25 cellular contexts compared by ENCODE assay signal in the genomic region with DNA sequence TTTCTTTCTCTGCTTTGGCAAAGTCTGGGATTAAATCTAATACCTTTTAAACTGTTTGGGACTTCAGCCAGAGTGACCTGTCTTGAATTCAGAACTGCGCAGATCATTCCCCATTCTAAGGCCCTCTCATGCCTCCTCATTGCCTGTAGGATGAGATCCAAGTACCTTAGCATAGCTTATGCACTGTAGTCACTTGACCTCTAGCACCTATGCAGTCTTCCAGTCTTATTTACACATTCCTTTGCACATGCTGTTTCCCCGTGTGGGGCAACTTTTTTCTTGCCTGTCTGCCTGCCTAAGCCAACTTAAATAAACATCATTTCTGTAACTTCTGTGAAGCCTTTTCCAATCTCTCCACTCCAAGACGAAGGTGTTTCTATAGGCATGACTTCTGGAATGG.
DNase-seq lines count a peak whose midpoint lies in the region; TF ChIP-seq lines count a peak whose summit lies in the region.
"Had no signal": no experiment of that assay in that cellular context is flagged by ENCODE, and none has a peak within 500 bp of the region (broad histone marks: within the 10 kb centered on the region; RNA-seq: fewer than 3 reads in every experiment).

No MANE protein-coding gene starts in this region.

- WGBS in tibial nerve, 2 donors, result 55 to 67% methylated on average over 3 of the region's 3 CpGs

- peaks cover 38% of the 10 kb centered on the region for H3K4me1 Mint-ChIP-seq in osteocyte (ENCODE audit: unreplicated experiment)
- H3K4me1 Mint-ChIP-seq: activated naive CD4-positive, alpha-beta T cell treated with anti-CD3 and anti-CD28 coated beads, Interleukin-2, amount 50 U/mL, for 24 hours; IgD-negative memory B cell had no signal

- H3K9me3 ChIP-seq in SJCRH30 (replicated peaks) (no peaks in the 10 kb centered on the region), tibial nerve (peaks cover 0 to 18% (median 0%) of the 10 kb centered on the region in 4 donors)
- H3K9me3 ChIP-seq: BE2C, pancreas had no signal

- no peak for TF ChIP-seq EP300 in tibial nerve (IDR thresholded peaks at IDR 0.05)

- TF ChIP-seq CTCF in osteocyte (IDR thresholded peaks at IDR 0.05) (no peak), brain microvascular endothelial cell (IDR thresholded peaks at IDR 0.05; ENCODE audit: low read depth, low read length, missing control alignments) (no peak), tibial nerve (IDR thresholded peaks at IDR 0.05) (no peak)

- peak; percentile 72 for DNase-seq in ELR (ENCODE audit: low read depth)
- DNase-seq in SJCRH30, result peak; percentile 26 to 36
- peak; percentile 52 for DNase-seq in fibroblast of gingiva (ENCODE audit: low read depth)
- DNase-seq in osteocyte (ENCODE audit: extremely low spot score, unreplicated experiment), result no peak
- DNase-seq in brain microvascular endothelial cell, result no peak
- no peak for DNase-seq in tibial nerve (ENCODE audit: low spot score in 2 of 2)
- no peak for DNase-seq in SHP77 (lab: John Stamatoyannopoulos, UW)
- DNase-seq in KBM-7, result no peak
- DNase-seq: activated CD8-positive, alpha-beta T cell treated with anti-CD3 and anti-CD28 coated beads, Interleukin-2, amount 10 ng/mL, durations not matched to agents 7 days and 5 days; activated T-cell treated with anti-CD3 and anti-CD28 coated beads, Interleukin-2, amount 50 U/mL, for 24 hours; BE2C; COR-L47; H7; NCI-H1694 treated with DMSO at 0.1 percent for 48 hours; NCI-H774; pancreas; stimulated activated CD4-positive, alpha-beta T cell treated with anti-CD3 and anti-CD28 coated beads, Interleukin-2, amount 100 ng/mL, for 48 hours; stomach; upper lobe of left lung had no signal

- peak overlapping the region; percentile 75; the same call in 1 of the 2 replicates for H3K27ac ChIP-seq in SJCRH30
- no peak overlapping the region for H3K27ac ChIP-seq in brain microvascular endothelial cell
- no peak overlapping the region for H3K27ac ChIP-seq in tibial nerve
- H3K27ac ChIP-seq: esophagus muscularis mucosa, pancreas, SK-N-MC, skin epidermis, stomach, upper lobe of left lung had no signal

- in situ Hi-C loops in brain microvascular endothelial cell (cut with HindIII; ENCODE audit: low pct_ligation_motif_present, low sequenced_read_pairs) (no loop called here), KBM-7 (cut with MboI; ENCODE audit: low pct_unique_long_range_greater_than_20kb, low sequenced_read_pairs) (no loop called here)

- peak overlapping the region; percentile 84 for H3K27ac Mint-ChIP-seq in osteocyte (ENCODE audit: unreplicated experiment)
- H3K27ac Mint-ChIP-seq: activated CD8-positive, alpha-beta T cell treated with anti-CD3 and anti-CD28 coated beads, Interleukin-2, amount 10 ng/mL, durations not matched to agents 7 days and 5 days; activated naive CD4-positive, alpha-beta T cell treated with anti-CD3 and anti-CD28 coated beads, Interleukin-2, amount 50 U/mL, for 24 hours; activated T-cell treated with anti-CD3 and anti-CD28 coated beads, Interleukin-2, amount 50 U/mL, for 24 hours; IgD-negative memory B cell; T-helper 2 cell treated with Interferon-gamma antibody and Interleukin-4, amounts not matched to agents 5 μg/mL and 100 μg/mL, for 36 hours had no signal

- H3K4me3 ChIP-seq in SJCRH30 (no peak overlapping the region), brain microvascular endothelial cell (ENCODE audit: low read depth, low read length) (no peak overlapping the region), tibial nerve (no peak overlapping the region)
- H3K4me3 ChIP-seq: esophagus muscularis mucosa, pancreas, SK-N-MC, skin epidermis, stomach, upper lobe of left lung had no signal

- no peaks in the 10 kb centered on the region for H3K27me3 Mint-ChIP-seq in osteocyte (ENCODE audit: unreplicated experiment)
- H3K27me3 Mint-ChIP-seq: activated naive CD4-positive, alpha-beta T cell treated with anti-CD3 and anti-CD28 coated beads, Interleukin-2, amount 50 U/mL, for 24 hours; IgD-negative memory B cell had no signal

- peaks cover 3% of the 10 kb centered on the region for H3K36me3 Mint-ChIP-seq in osteocyte (ENCODE audit: unreplicated experiment)
- H3K36me3 Mint-ChIP-seq: activated naive CD4-positive, alpha-beta T cell treated with anti-CD3 and anti-CD28 coated beads, Interleukin-2, amount 50 U/mL, for 24 hours; IgD-negative memory B cell had no signal

- no peak for TF ChIP-seq POLR2A in tibial nerve (IDR thresholded peaks at IDR 0.05)

- peaks cover 15% of the 10 kb centered on the region for H3K9me3 Mint-ChIP-seq in osteocyte (ENCODE audit: unreplicated experiment)
- H3K9me3 Mint-ChIP-seq: activated naive CD4-positive, alpha-beta T cell treated with anti-CD3 and anti-CD28 coated beads, Interleukin-2, amount 50 U/mL, for 24 hours had no signal

- H3K36me3 ChIP-seq in SJCRH30, result no peaks in the 10 kb centered on the region; the same call in 1 of the 2 replicates
- no peaks in the 10 kb centered on the region for H3K36me3 ChIP-seq in brain microvascular endothelial cell (replicated peaks)
- no peaks in the 10 kb centered on the region for H3K36me3 ChIP-seq in tibial nerve
- H3K36me3 ChIP-seq: BE2C, esophagus muscularis mucosa, pancreas, stomach, upper lobe of left lung had no signal

- H3K4me3 Mint-ChIP-seq in osteocyte (ENCODE audit: unreplicated experiment), result no peak overlapping the region
- H3K4me3 Mint-ChIP-seq: activated CD8-positive, alpha-beta T cell treated with anti-CD3 and anti-CD28 coated beads, Interleukin-2, amount 10 ng/mL, durations not matched to agents 7 days and 5 days; activated naive CD4-positive, alpha-beta T cell treated with anti-CD3 and anti-CD28 coated beads, Interleukin-2, amount 50 U/mL, for 24 hours; activated T-cell treated with anti-CD3 and anti-CD28 coated beads, Interleukin-2, amount 50 U/mL, for 24 hours; IgD-negative memory B cell; T-helper 2 cell treated with Interferon-gamma antibody and Interleukin-4, amounts not matched to agents 5 μg/mL and 100 μg/mL, for 36 hours had no signal

- H3K4me1 ChIP-seq in SJCRH30 (peaks cover 27% of the 10 kb centered on the region), tibial nerve (no peaks in the 10 kb centered on the region)
- H3K4me1 ChIP-seq: BE2C, esophagus muscularis mucosa, pancreas, stomach, upper lobe of left lung had no signal

- H3K27me3 ChIP-seq in SJCRH30 (no peaks in the 10 kb centered on the region), brain microvascular endothelial cell (replicated peaks) (no peaks in the 10 kb centered on the region), tibial nerve (no peaks in the 10 kb centered on the region)
- H3K27me3 ChIP-seq: BE2C, esophagus muscularis mucosa, stomach, upper lobe of left lung had no signal

Comparison
In these comparisons a context has a peak if more than half of its experiments do, and no peak if none do; other contexts are left out.
1. DNase-seq: peak in ELR (single experiment), SJCRH30 (2 of 2) and fibroblast of gingiva (single experiment); none in osteocyte (single experiment), brain microvascular endothelial cell (single experiment), tibial nerve (0 of 2), SHP77 (0 of 2) and KBM-7 (single experiment).